22 cellular contexts compared by ENCODE assay signal in the genomic region with DNA sequence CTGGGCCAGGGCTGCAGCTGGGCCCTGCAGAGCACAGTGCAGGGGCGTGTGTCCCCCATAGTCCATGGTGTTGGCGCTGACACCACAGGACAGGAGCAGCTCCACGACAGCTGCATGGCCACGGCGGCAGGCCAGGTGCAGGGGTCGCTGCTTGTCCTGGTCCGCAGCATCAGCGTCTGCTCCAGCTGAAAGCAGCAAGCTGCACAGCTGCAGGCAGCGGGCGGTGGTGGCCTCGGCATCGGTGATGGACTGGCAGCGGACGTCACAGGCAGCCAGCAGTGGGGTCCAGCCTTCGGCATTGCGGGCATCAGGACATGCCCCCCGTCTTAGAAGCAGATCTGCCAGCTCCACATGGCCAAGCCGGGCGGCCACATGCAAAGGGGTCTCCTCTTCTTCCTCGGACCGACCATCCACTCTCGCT. TPM values are rescaled to one million over a fixed set of nuclear protein-coding genes. Genes with fewer than 3 reads are reported as not detected.
DNase-seq lines count a peak whose midpoint lies in the region; ATAC-seq and TF ChIP-seq lines count a peak whose summit lies in the region.
"Had no signal": no experiment of that assay in that cellular context is flagged by ENCODE, and none has a peak within 500 bp of the region (broad histone marks: within the 10 kb centered on the region; RNA-seq: fewer than 3 reads in every experiment).

No MANE protein-coding gene starts in this region.

- no peak overlapping the region for H3K27ac Mint-ChIP-seq in type B pancreatic cell
- H3K27ac Mint-ChIP-seq: activated T-cell treated with anti-CD3 and anti-CD28 coated beads, Interleukin-2, amount 50 U/mL, for 24 hours; mesothelial cell of epicardium; natural killer cell had no signal

- no peak overlapping the region for H3K27ac ChIP-seq in left ventricle myocardium inferior (replicated peaks)
- H3K27ac ChIP-seq: ovary had no signal

- ATAC-seq in Right ventricle myocardium inferior (no peak), left lobe of liver (no peak), GM21381 (IDR thresholded peaks at IDR 0.05; ENCODE audit: unreplicated experiment) (no peak)
- ATAC-seq: activated CD4-positive, CD25-positive, alpha-beta regulatory T cell treated with anti-CD3 and anti-CD28 coated beads, Interleukin-2, amount 50 U/mL, for 24 hours; natural killer cell; right cardiac atrium had no signal

- no peaks in the 10 kb centered on the region for H3K9me3 ChIP-seq in left ventricle myocardium inferior (replicated peaks)
- H3K9me3 ChIP-seq: ovary had no signal

- H3K4me1 Mint-ChIP-seq in type B pancreatic cell (ENCODE audit: unreplicated experiment) = no peaks in the 10 kb centered on the region
- H3K4me1 Mint-ChIP-seq: mesothelial cell of epicardium, natural killer cell had no signal

- H3K36me3 Mint-ChIP-seq in type B pancreatic cell = no peaks in the 10 kb centered on the region
- H3K36me3 Mint-ChIP-seq: mesothelial cell of epicardium, natural killer cell had no signal

- H3K4me3 Mint-ChIP-seq in type B pancreatic cell = no peak overlapping the region
- H3K4me3 Mint-ChIP-seq: activated T-cell treated with anti-CD3 and anti-CD28 coated beads, Interleukin-2, amount 50 U/mL, for 24 hours; mesothelial cell of epicardium; natural killer cell had no signal

- no peaks in the 10 kb centered on the region for H3K9me3 Mint-ChIP-seq in type B pancreatic cell
- H3K9me3 Mint-ChIP-seq: activated T-cell treated with anti-CD3 and anti-CD28 coated beads, Interleukin-2, amount 50 U/mL, for 24 hours; mesothelial cell of epicardium; natural killer cell had no signal

- DNase-seq in Right ventricle myocardium inferior (ENCODE audit: missing footprints) (peak; percentile 60), left ventricle myocardium inferior (no peak), left lobe of liver (ENCODE audit: low spot score) (peak; percentile 35), type B pancreatic cell (ENCODE audit: extremely low spot score, unreplicated experiment) (peak; percentile 60), NCI-H510A (lab: John Stamatoyannopoulos, UW) (no peak)
- DNase-seq: activated CD8-positive, alpha-beta memory T cell treated with anti-CD3 and anti-CD28 coated beads for 24 hours; activated naive CD4-positive, alpha-beta T cell treated with Interleukin-2 at 50 U/mL for 16 hours; glutamatergic neuron; NCI-H1694 treated with DMSO at 0.1 percent for 48 hours; ovary; right cardiac atrium; stimulated activated CD8-positive, alpha-beta memory T cell treated with anti-CD3 and anti-CD28 coated beads, Interleukin-4, amount 100 ng/mL, for 48 hours; T1000 had no signal

- intact Hi-C loops in Right ventricle myocardium inferior (cut with DNase I) (no loop called here), left ventricle myocardium inferior (cut with micrococcal nuclease) (no loop called here)

- no peak overlapping the region for H3K4me3 ChIP-seq in left ventricle myocardium inferior
- H3K4me3 ChIP-seq: ovary had no signal

- H3K36me3 ChIP-seq in left ventricle myocardium inferior = peaks cover 12% of the 10 kb centered on the region
- H3K36me3 ChIP-seq: ovary had no signal

- TF ChIP-seq CTCF in left ventricle myocardium inferior (IDR thresholded peaks at IDR 0.05; ENCODE audit: borderline replicate concordance) = no peak
- TF ChIP-seq CTCF in type B pancreatic cell (conservative IDR thresholded peaks at IDR 0.05) = no peak

- peaks cover 29% of the 10 kb centered on the region for H3K27me3 ChIP-seq in left ventricle myocardium inferior (ENCODE audit: low read depth)
- H3K27me3 ChIP-seq: ovary had no signal

- H3K4me1 ChIP-seq in left ventricle myocardium inferior = peaks cover 23% of the 10 kb centered on the region

- peaks cover 38% of the 10 kb centered on the region for H3K27me3 Mint-ChIP-seq in type B pancreatic cell

RNA-seq across cellular contexts. Expression of gene ASB10, which starts 6.0 kb away (rescaled TPM):
- total RNA-seq in Right ventricle myocardium inferior (41.4 TPM), left ventricle myocardium inferior (35.4 TPM), left lobe of liver (not detected), type B pancreatic cell (ENCODE audit: low replicate concordance) (not detected in 2 replicates)
- total RNA-seq: A673, bronchial epithelial cell, mesothelial cell of epicardium, natural killer cell, ovary, subcutaneous adipose tissue, urinary bladder had no signal

RNA-seq across cellular contexts. Expression of gene GBX1, which starts 13.5 kb away (rescaled TPM):
- total RNA-seq in Right ventricle myocardium inferior (2.4 TPM), left ventricle myocardium inferior (1.9 TPM), left lobe of liver (not detected), type B pancreatic cell (ENCODE audit: low replicate concordance) (0.26 and 0.41 TPM in 2 replicates)
- total RNA-seq: A673, bronchial epithelial cell, mesothelial cell of epicardium, natural killer cell, ovary, subcutaneous adipose tissue, urinary bladder had no signal

RNA-seq across cellular contexts. Expression of gene H2BK1, which starts 29.3 kb away (rescaled TPM):
- total RNA-seq in Right ventricle myocardium inferior (not detected), left ventricle myocardium inferior (not detected), left lobe of liver (not detected), type B pancreatic cell (ENCODE audit: low replicate concordance) (not detected in 2 replicates)
- total RNA-seq: A673, bronchial epithelial cell, mesothelial cell of epicardium, right cardiac atrium, subcutaneous adipose tissue, urinary bladder had no signal

RNA-seq across cellular contexts. Expression of gene ABCF2, which starts 46.0 kb away (rescaled TPM):
- 24.5 TPM for total RNA-seq in Right ventricle myocardium inferior
- 30.5 TPM for total RNA-seq in left ventricle myocardium inferior
- 7.8 TPM for total RNA-seq in left lobe of liver
- 35.9 and 46.5 TPM in 2 replicates for total RNA-seq in type B pancreatic cell (ENCODE audit: low replicate concordance)

RNA-seq across cellular contexts. Expression of gene CHPF2, which starts 51.3 kb away (rescaled TPM):
- total RNA-seq in Right ventricle myocardium inferior (11.6 TPM), left ventricle myocardium inferior (17.3 TPM), left lobe of liver (16.1 TPM), type B pancreatic cell (ENCODE audit: low replicate concordance) (44.4 and 54.7 TPM in 2 replicates)

Comparison
In these comparisons a context has a peak if more than half of its experiments do, and no peak if none do; other contexts are left out.
1. DNase-seq: peak in Right ventricle myocardium inferior (single experiment), left lobe of liver (single experiment) and type B pancreatic cell (single experiment); none in left ventricle myocardium inferior (single experiment) and NCI-H510A (single experiment).
2. RNA of gene ASB10, which starts 6.0 kb away (total RNA-seq): 41.4 TPM in Right ventricle myocardium inferior (single experiment) and 35.4 TPM in left ventricle myocardium inferior (single experiment); not detected in type B pancreatic cell and not detected in left lobe of liver (single experiment); every median in the first group is over 10 times any median in the second.